ENCODE assay signal across 16 cellular contexts in genomic region chr5:164345853-164346252, GRCh38.
"Had no signal": no experiment of that assay in that cellular context is flagged by ENCODE, and none has a peak within 500 bp of the region (broad histone marks: within the 10 kb centered on the region; RNA-seq: fewer than 3 reads in every experiment).

No MANE protein-coding gene starts in this region.

- H3K4me3 ChIP-seq: SJSA1, SK-N-MC had no signal

- H3K27me3 ChIP-seq: SJSA1 had no signal

- DNase-seq: Karpas-422, KG1, MM.1S, NCI-H1092 treated with DMSO at 0.1 percent for 48 hours, NCI-H187, NCI-H2029, NCI-H2171, NCI-H510A, NCI-H524 treated with DMSO at 0.1 percent for 48 hours, NCI-H82, RPMI8226, SIG-M5, SW 1271 had no signal

- H3K27ac ChIP-seq: HL-60, SJSA1, SK-N-MC had no signal

- H3K36me3 ChIP-seq: SJSA1 had no signal
